ENCODE assay signal across 7 cellular contexts in the genomic region with DNA sequence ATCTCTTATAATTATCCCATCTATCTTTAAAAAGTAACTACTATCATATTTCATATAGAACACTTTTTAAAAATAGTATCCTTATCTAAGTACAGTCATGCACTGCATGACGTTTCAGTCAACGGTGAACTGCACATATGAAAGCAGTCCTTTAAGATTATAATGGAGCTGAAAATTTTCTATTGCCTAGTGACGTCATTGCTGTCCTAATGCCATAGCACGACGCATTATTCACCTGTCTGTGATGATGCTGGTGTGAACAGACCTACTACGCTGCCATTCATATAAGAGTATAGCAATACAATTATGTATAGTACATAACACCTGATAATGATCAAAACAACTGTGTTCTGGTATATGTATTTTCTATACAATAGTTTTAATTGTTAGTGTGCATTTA.
"Had no signal": no experiment of that assay in that cellular context is flagged by ENCODE, and none has a peak within 500 bp of the region (broad histone marks: within the 10 kb centered on the region; RNA-seq: fewer than 3 reads in every experiment).

No MANE protein-coding gene starts in this region.

- ATAC-seq: GM12878 had no signal

- FAIRE-seq: G401.6, GM12878, GM12892, GM18507, GM19239 had no signal

- DNase-seq: GDM1, GF-D8 had no signal

- H3K4me3 ChIP-seq: GM12878 had no signal
